In the genomic region with DNA sequence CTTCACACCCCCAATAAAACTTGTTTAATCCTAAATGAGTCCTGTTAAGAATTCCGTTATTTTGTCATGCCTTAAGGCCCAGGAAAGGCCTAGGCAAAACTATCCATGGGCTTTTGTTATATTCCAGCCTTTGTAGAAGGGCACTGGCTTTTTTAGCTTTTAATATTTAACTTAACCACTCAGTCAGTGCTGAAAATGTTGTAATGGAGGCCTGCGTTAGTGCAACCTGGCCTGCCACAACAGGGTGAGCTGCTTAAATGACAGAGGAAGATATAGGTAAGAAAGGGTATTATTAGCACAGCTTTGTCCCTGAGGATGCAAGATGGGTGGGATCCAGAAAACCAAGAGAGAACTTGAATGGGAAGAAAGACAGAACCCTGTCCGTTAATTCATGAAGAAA, we compare ENCODE assay signal across 38 cellular contexts. TPM values are rescaled to one million over a fixed set of nuclear protein-coding genes. Genes with fewer than 3 reads are reported as not detected.
"Had no signal": no experiment of that assay in that cellular context is flagged by ENCODE, and none has a peak within 500 bp of the region (broad histone marks: within the 10 kb centered on the region; RNA-seq: fewer than 3 reads in every experiment).

No MANE protein-coding gene starts in this region.

- H3K4me3 Mint-ChIP-seq: activated B cell treated with CpG ODN at 0.5 μM for 24 hours; activated CD4-positive, alpha-beta memory T cell treated with anti-CD3 and anti-CD28 coated beads for 36 hours; activated CD4-positive, alpha-beta T cell treated with anti-CD3 and anti-CD28 coated beads for 36 hours; activated CD4-positive, alpha-beta T cell treated with anti-CD3 and anti-CD28 coated beads, Interleukin-2, amount 10 ng/mL, durations not matched to agents 24 days and 14 days; activated CD8-positive, alpha-beta memory T cell treated with anti-CD3 and anti-CD28 coated beads, Interleukin-2, amount 10 ng/mL, durations not matched to agents 7 days and 5 days; activated CD8-positive, alpha-beta T cell treated with anti-CD3 and anti-CD28 coated beads, Interleukin-2, amount 10 ng/mL, durations not matched to agents 7 days and 5 days; activated naive CD4-positive, alpha-beta T cell treated with anti-CD3 and anti-CD28 coated beads for 36 hours; activated naive CD4-positive, alpha-beta T cell treated with anti-CD3 and anti-CD28 coated beads, Interleukin-2, amount 50 U/mL, for 24 hours; activated naive CD8-positive, alpha-beta T cell treated with anti-CD3 and anti-CD28 coated beads for 36 hours; activated naive CD8-positive, alpha-beta T cell treated with anti-CD3 and anti-CD28 coated beads, Interleukin-2, amount 50 U/mL, for 24 hours; activated T-helper 1 cell treated with anti-CD3 and anti-CD28 coated beads, Interleukin-12 subunit alpha, Interleukin-12 subunit beta, Interleukin-2, Interleukin-4 antibody, amounts not matched to agents 30 ng/mL and 10 ng/mL and 1 ng/mL, durations not matched to agents 14 hours and 24 hours and 36 hours; effector memory CD8-positive, alpha-beta T cell; T-helper 17 cell; T-helper 2 cell treated with Interferon-gamma antibody and Interleukin-4, amounts not matched to agents 5 μg/mL and 100 μg/mL, for 36 hours had no signal

- H3K4me1 ChIP-seq: esophagus muscularis mucosa, foreskin keratinocyte, gastrocnemius medialis had no signal

- H3K9me3 ChIP-seq: adrenal gland, body of pancreas, esophagus muscularis mucosa, gastrocnemius medialis had no signal

- H3K4me1 Mint-ChIP-seq: activated CD4-positive, alpha-beta T cell treated with anti-CD3 and anti-CD28 coated beads for 36 hours; activated CD4-positive, alpha-beta T cell treated with anti-CD3 and anti-CD28 coated beads, Interleukin-2, amount 10 ng/mL, durations not matched to agents 24 days and 14 days; activated CD8-positive, alpha-beta memory T cell treated with anti-CD3 and anti-CD28 coated beads, Interleukin-2, amount 10 ng/mL, durations not matched to agents 7 days and 5 days; activated naive CD4-positive, alpha-beta T cell treated with anti-CD3 and anti-CD28 coated beads, Interleukin-2, amount 50 U/mL, for 24 hours; activated naive CD8-positive, alpha-beta T cell treated with anti-CD3 and anti-CD28 coated beads for 36 hours had no signal

- H3K9me3 Mint-ChIP-seq: activated B cell treated with CpG ODN at 0.5 μM for 24 hours; activated CD4-positive, alpha-beta memory T cell treated with anti-CD3 and anti-CD28 coated beads for 36 hours; activated CD4-positive, alpha-beta T cell treated with anti-CD3 and anti-CD28 coated beads, Interleukin-2, amount 10 ng/mL, durations not matched to agents 24 days and 14 days; activated naive CD4-positive, alpha-beta T cell treated with anti-CD3 and anti-CD28 coated beads for 36 hours; activated naive CD4-positive, alpha-beta T cell treated with anti-CD3 and anti-CD28 coated beads, Interleukin-2, amount 50 U/mL, for 24 hours; activated T-helper 1 cell treated with anti-CD3 and anti-CD28 coated beads, Interleukin-12 subunit alpha, Interleukin-12 subunit beta, Interleukin-2, Interleukin-4 antibody, amounts not matched to agents 30 ng/mL and 10 ng/mL and 1 ng/mL, durations not matched to agents 14 hours and 24 hours and 36 hours; activated T-helper 2 cell treated with anti-CD3 and anti-CD28 coated beads, Interferon-gamma antibody, Interleukin-2, Interleukin-4, amounts not matched to agents 10 μg/mL and 5 μg/mL and 100 μg/mL, durations not matched to agents 14 hours and 24 hours and 36 hours; effector memory CD8-positive, alpha-beta T cell; T-helper 2 cell treated with Interferon-gamma antibody and Interleukin-4, amounts not matched to agents 5 μg/mL and 100 μg/mL, for 36 hours had no signal

- H3K27me3 Mint-ChIP-seq: activated CD4-positive, alpha-beta memory T cell treated with anti-CD3 and anti-CD28 coated beads for 36 hours had no signal

- H3K27me3 ChIP-seq: adrenal gland, body of pancreas, esophagus muscularis mucosa, gastrocnemius medialis had no signal

- H3K36me3 Mint-ChIP-seq: activated CD4-positive, alpha-beta memory T cell treated with anti-CD3 and anti-CD28 coated beads for 36 hours; activated CD8-positive, alpha-beta memory T cell treated with anti-CD3 and anti-CD28 coated beads, Interleukin-2, amount 10 ng/mL, durations not matched to agents 7 days and 5 days; activated naive CD4-positive, alpha-beta T cell treated with anti-CD3 and anti-CD28 coated beads, Interleukin-2, amount 50 U/mL, for 24 hours had no signal

- H3K27ac Mint-ChIP-seq: activated B cell treated with CpG ODN at 0.5 μM for 24 hours; activated CD4-positive, alpha-beta memory T cell treated with anti-CD3 and anti-CD28 coated beads for 36 hours; activated CD4-positive, alpha-beta T cell treated with anti-CD3 and anti-CD28 coated beads for 36 hours; activated CD4-positive, alpha-beta T cell treated with anti-CD3 and anti-CD28 coated beads, Interleukin-2, amount 10 ng/mL, durations not matched to agents 24 days and 14 days; activated CD8-positive, alpha-beta memory T cell treated with anti-CD3 and anti-CD28 coated beads, Interleukin-2, amount 10 ng/mL, durations not matched to agents 7 days and 5 days; activated CD8-positive, alpha-beta T cell treated with anti-CD3 and anti-CD28 coated beads, Interleukin-2, amount 10 ng/mL, durations not matched to agents 7 days and 5 days; activated naive CD4-positive, alpha-beta T cell treated with anti-CD3 and anti-CD28 coated beads for 36 hours; activated naive CD4-positive, alpha-beta T cell treated with anti-CD3 and anti-CD28 coated beads, Interleukin-2, amount 50 U/mL, for 24 hours; activated naive CD8-positive, alpha-beta T cell treated with anti-CD3 and anti-CD28 coated beads for 36 hours; activated naive CD8-positive, alpha-beta T cell treated with anti-CD3 and anti-CD28 coated beads, Interleukin-2, amount 50 U/mL, for 24 hours; activated T-helper 1 cell treated with anti-CD3 and anti-CD28 coated beads, Interleukin-12 subunit alpha, Interleukin-12 subunit beta, Interleukin-2, Interleukin-4 antibody, amounts not matched to agents 30 ng/mL and 10 ng/mL and 1 ng/mL, durations not matched to agents 14 hours and 24 hours and 36 hours; activated T-helper 2 cell treated with anti-CD3 and anti-CD28 coated beads, Interferon-gamma antibody, Interleukin-2, Interleukin-4, amounts not matched to agents 10 μg/mL and 5 μg/mL and 100 μg/mL, durations not matched to agents 14 hours and 24 hours and 36 hours; effector memory CD8-positive, alpha-beta T cell; T-helper 17 cell; T-helper 2 cell treated with Interferon-gamma antibody and Interleukin-4, amounts not matched to agents 5 μg/mL and 100 μg/mL, for 36 hours had no signal

- H3K4me3 ChIP-seq: adrenal gland, body of pancreas, esophagus muscularis mucosa, gastrocnemius medialis had no signal

- H3K36me3 ChIP-seq: adrenal gland, esophagus muscularis mucosa, gastrocnemius medialis, WERI-Rb-1 had no signal

- ATAC-seq: activated CD4-positive, alpha-beta T cell treated with anti-CD3 and anti-CD28 coated beads for 36 hours; activated CD8-positive, alpha-beta memory T cell treated with anti-CD3 and anti-CD28 coated beads, Interleukin-2, amount 10 ng/mL, durations not matched to agents 7 days and 5 days; activated CD8-positive, alpha-beta T cell treated with anti-CD3 and anti-CD28 coated beads, Interleukin-2, amount 10 ng/mL, durations not matched to agents 7 days and 5 days; activated naive CD8-positive, alpha-beta T cell treated with anti-CD3 and anti-CD28 coated beads, Interleukin-2, amount 50 U/mL, for 24 hours; body of pancreas; effector memory CD8-positive, alpha-beta T cell; foreskin keratinocyte; gastrocnemius medialis; T-helper 17 cell had no signal

- H3K27ac ChIP-seq: adrenal gland, body of pancreas, esophagus muscularis mucosa, foreskin keratinocyte, gastrocnemius medialis, WERI-Rb-1 had no signal

- DNase-seq: activated B cell treated with CpG ODN at 0.5 μM for 24 hours; activated CD4-positive, alpha-beta memory T cell treated with anti-CD3 and anti-CD28 coated beads for 36 hours; activated CD4-positive, alpha-beta T cell treated with anti-CD3 and anti-CD28 coated beads for 36 hours; activated CD4-positive, alpha-beta T cell treated with anti-CD3 and anti-CD28 coated beads, Interleukin-2, amount 10 ng/mL, durations not matched to agents 24 days and 14 days; activated CD4-positive, CD25-positive, alpha-beta regulatory T cell treated with anti-CD3 and anti-CD28 coated beads, Interleukin-2, amount 50 U/mL, for 72 hours; activated CD8-positive, alpha-beta memory T cell treated with anti-CD3 and anti-CD28 coated beads, Interleukin-2, amount 10 ng/mL, durations not matched to agents 7 days and 5 days; activated CD8-positive, alpha-beta memory T cell treated with anti-CD3 and anti-CD28 coated beads, Interleukin-2, amount 50 U/mL, for 4 hours; activated CD8-positive, alpha-beta T cell treated with anti-CD3 and anti-CD28 coated beads, Interleukin-2, amount 10 ng/mL, durations not matched to agents 7 days and 5 days; activated effector memory CD4-positive, alpha-beta T cell treated with anti-CD3 and anti-CD28 coated beads, Interleukin-2, amount 50 U/mL, for 16 hours; activated naive CD4-positive, alpha-beta T cell treated with anti-CD3 and anti-CD28 coated beads for 36 hours; activated naive CD8-positive, alpha-beta T cell treated with anti-CD3 and anti-CD28 coated beads for 36 hours; activated naive CD8-positive, alpha-beta T cell treated with anti-CD3 and anti-CD28 coated beads, Interleukin-2, amount 50 U/mL, for 24 hours; activated T-cell treated with anti-CD3 and anti-CD28 coated beads, Interleukin-2, amount 50 U/mL, for 1 hour; activated T-cell treated with anti-CD3 and anti-CD28 coated beads, Interleukin-2, amount 50 U/mL, for 48 hours; adrenal gland; amygdala; aorta; body of pancreas; central memory CD4-positive, alpha-beta T cell; cerebellar nuclear complex; cortex of kidney; dermis blood vessel endothelial cell; effector CD4-positive, alpha-beta T cell; effector memory CD8-positive, alpha-beta T cell; erythroblast; foreskin keratinocyte; gastrocnemius medialis; glutamatergic neuron; T-helper 1 cell; T-helper 17 cell; T1000; WERI-Rb-1 had no signal

RNA-seq across cellular contexts. Expression of gene PCAT7, which starts 40.2 kb away (rescaled TPM):
- total RNA-seq: activated B cell treated with CpG ODN at 0.5 μM for 24 hours; activated CD4-positive, alpha-beta memory T cell treated with anti-CD3 and anti-CD28 coated beads for 36 hours; activated CD4-positive, alpha-beta T cell treated with anti-CD3 and anti-CD28 coated beads for 36 hours; activated CD4-positive, alpha-beta T cell treated with anti-CD3 and anti-CD28 coated beads, Interleukin-2, amount 10 ng/mL, durations not matched to agents 24 days and 14 days; activated CD8-positive, alpha-beta memory T cell treated with anti-CD3 and anti-CD28 coated beads for 36 hours; activated CD8-positive, alpha-beta memory T cell treated with anti-CD3 and anti-CD28 coated beads, Interleukin-2, amount 10 ng/mL, durations not matched to agents 7 days and 5 days; activated CD8-positive, alpha-beta T cell treated with anti-CD3 and anti-CD28 coated beads, Interleukin-2, amount 10 ng/mL, durations not matched to agents 7 days and 5 days; activated naive CD4-positive, alpha-beta T cell treated with anti-CD3 and anti-CD28 coated beads for 36 hours; activated naive CD8-positive, alpha-beta T cell treated with anti-CD3 and anti-CD28 coated beads for 36 hours; activated T-helper 1 cell treated with anti-CD3 and anti-CD28 coated beads, Interleukin-12 subunit alpha, Interleukin-12 subunit beta, Interleukin-2, Interleukin-4 antibody, amounts not matched to agents 30 ng/mL and 10 ng/mL and 1 ng/mL, durations not matched to agents 14 hours and 24 hours and 36 hours; activated T-helper 2 cell treated with anti-CD3 and anti-CD28 coated beads, Interferon-gamma antibody, Interleukin-2, Interleukin-4, amounts not matched to agents 10 μg/mL and 5 μg/mL and 100 μg/mL, durations not matched to agents 14 hours and 24 hours and 36 hours; dermis blood vessel endothelial cell; esophagus muscularis mucosa; foreskin keratinocyte; gastrocnemius medialis; T-helper 17 cell had no signal
- polyA plus RNA-seq: foreskin keratinocyte had no signal
